Comparison of ENCODE assay signal across 8 cellular contexts in genomic region chr2:96145028-96145939, GRCh38. TPM values are rescaled to one million over a fixed set of nuclear protein-coding genes. Genes with fewer than 3 reads are reported as not detected.
DNase-seq lines count a peak whose midpoint lies in the region; ATAC-seq lines count a peak whose summit lies in the region.

DUSP2 (minus strand) TSS chr2:96145440; CDS start chr2:96145354, 86 bp downstream.

- peak; percentile 92 for DNase-seq in AG20443 (ENCODE audit: low spot score)
- peak; percentile 80 to 91 for DNase-seq in NOMO-1 (lab: John Stamatoyannopoulos, UW; ENCODE audit: unreplicated experiment in 2 of 2)
- peak; percentile 88 for DNase-seq in activated T-cell treated with anti-CD3 and anti-CD28 coated beads for 4 hours
- peak; percentile 50 for DNase-seq in myocyte (ENCODE audit: low read depth)
- DNase-seq in stimulated activated CD8-positive, alpha-beta memory T cell treated with anti-CD3 and anti-CD28 coated beads, Interleukin-7, amount 100 ng/mL, for 48 hours (ENCODE audit: extremely low read depth in 1 of 2, low read depth in 1 of 2) = peak; percentile 90 to 93

- ATAC-seq in GM18873 (IDR thresholded peaks at IDR 0.05; ENCODE audit: low FRiP score, unreplicated experiment) (peak; percentile 32), HG03108 (IDR thresholded peaks at IDR 0.05; ENCODE audit: unreplicated experiment) (peak; percentile 38), esophagus mucosa (peak; percentile 72)

RNA-seq across cellular contexts. Expression of gene DUSP2, which starts in this region (rescaled TPM):
- 1.8 TPM for total RNA-seq in esophagus mucosa
- total RNA-seq in myocyte = 1.6 and 1.9 TPM in 2 replicates
- 0.38 TPM for polyA plus RNA-seq in myocyte (2012)

Comparison
In these comparisons a context has a peak if more than half of its experiments do, and no peak if none do; other contexts are left out.
1. Peak in every context shown above with its lines: DNase-seq and ATAC-seq.